10 cellular contexts compared by ENCODE assay signal in genomic region chr20:62305765-62306431, GRCh38. TPM values are rescaled to one million over a fixed set of nuclear protein-coding genes. Genes with fewer than 3 reads are reported as not detected.
DNase-seq lines count a peak whose midpoint lies in the region; ATAC-seq and TF ChIP-seq lines count a peak whose summit lies in the region.
"Had no signal": no experiment of that assay in that cellular context is flagged by ENCODE, and none has a peak within 500 bp of the region (broad histone marks: within the 10 kb centered on the region; RNA-seq: fewer than 3 reads in every experiment).

No MANE protein-coding gene starts in this region.

- no peak overlapping the region for H3K27ac ChIP-seq in CD4-positive, CD25-positive, alpha-beta regulatory T cell (ENCODE audit: insufficient read depth, low read length, poor library complexity, severe bottlenecking)
- H3K27ac ChIP-seq in liver (ENCODE audit: low read depth in 1 of 2, low read length in 2 of 2) (peak overlapping the region; percentile 100), ovary (no peak overlapping the region)

- H3K9me3 Mint-ChIP-seq in CD4-positive, CD25-positive, alpha-beta regulatory T cell = no peaks in the 10 kb centered on the region
- no peaks in the 10 kb centered on the region for H3K9me3 Mint-ChIP-seq in activated naive CD8-positive, alpha-beta T cell (ENCODE audit: low read depth)

- TF ChIP-seq CTCF in HFF-Myc (IDR thresholded peaks at IDR 0.05; ENCODE audit: low read depth, low read length, missing control alignments) = no peak
- no peak for TF ChIP-seq CTCF in liver (IDR thresholded peaks at IDR 0.05; ENCODE audit: low read depth, low read length, missing input control)
- TF ChIP-seq CTCF in ovary (IDR thresholded peaks at IDR 0.05) = no peak

- TF ChIP-seq EP300 in ovary (IDR thresholded peaks at IDR 0.05) = no peak

- no peak for TF ChIP-seq RAD21 in liver (IDR thresholded peaks at IDR 0.05)

- H3K27ac Mint-ChIP-seq in CD4-positive, CD25-positive, alpha-beta regulatory T cell = no peak overlapping the region
- H3K27ac Mint-ChIP-seq in activated naive CD8-positive, alpha-beta T cell = no peak overlapping the region

- H3K4me1 Mint-ChIP-seq in CD4-positive, CD25-positive, alpha-beta regulatory T cell = peaks cover 5 to 26% (median 15%) of the 10 kb centered on the region in 4 donors
- H3K4me1 Mint-ChIP-seq in activated naive CD8-positive, alpha-beta T cell (ENCODE audit: low read depth) = peaks cover 17% of the 10 kb centered on the region

- TF ChIP-seq POLR2A in ovary (IDR thresholded peaks at IDR 0.05) = no peak

- DNase-seq in CD4-positive, CD25-positive, alpha-beta regulatory T cell = no peak
- DNase-seq in HFF-Myc (ENCODE audit: extremely low read depth, low read depth) (no peak), ovary (no peak), SIG-M5 treated with dmso at 0.1 percent for 504 hours (lab: John Stamatoyannopoulos, UW; ENCODE audit: unreplicated experiment) (no peak)
- DNase-seq: effector CD8-positive, alpha-beta T cell; NCI-H2029 treated with DMSO at 0.1 percent for 48 hours had no signal

- no peaks in the 10 kb centered on the region for H3K9me3 ChIP-seq in CD4-positive, CD25-positive, alpha-beta regulatory T cell (ENCODE audit: control insufficient read depth in 2 of 2, low read length in 2 of 2)
- no peaks in the 10 kb centered on the region for H3K9me3 ChIP-seq in liver (ENCODE audit: control insufficient read depth in 4 of 4, low read length in 3 of 4)
- H3K9me3 ChIP-seq in ovary = no peaks in the 10 kb centered on the region

- H3K4me1 ChIP-seq in CD4-positive, CD25-positive, alpha-beta regulatory T cell (ENCODE audit: control insufficient read depth, insufficient read depth, low read length, poor library complexity, severe bottlenecking) = peaks cover 31% of the 10 kb centered on the region
- H3K4me1 ChIP-seq in liver (ENCODE audit: control insufficient read depth in 4 of 4, insufficient read depth in 4 of 4, low read length in 3 of 4) (peaks cover 13 to 37% (median 31%) of the 10 kb centered on the region in 4 donors), ovary (ENCODE audit: insufficient read depth) (peaks cover 11% of the 10 kb centered on the region)

- intact Hi-C loops in ovary (cut with DNase I) = loop anchor here in 2 of 4 donors (10.0 kb wide), 2 partner anchors 59 to 291 kb away; partner anchors contain the start of gene LAMA5 (in 1 of the 2)

- H3K36me3 Mint-ChIP-seq in CD4-positive, CD25-positive, alpha-beta regulatory T cell = peaks cover 13% of the 10 kb centered on the region
- H3K36me3 Mint-ChIP-seq in activated naive CD8-positive, alpha-beta T cell = no peaks in the 10 kb centered on the region

- H3K36me3 ChIP-seq in CD4-positive, CD25-positive, alpha-beta regulatory T cell (ENCODE audit: control insufficient read depth, insufficient read depth, low read length) = peaks cover 41% of the 10 kb centered on the region
- H3K36me3 ChIP-seq in liver (ENCODE audit: control insufficient read depth in 4 of 4, insufficient read depth in 3 of 4, low read depth in 1 of 4, low read length in 3 of 4) (peaks cover 20 to 39% (median 28%) of the 10 kb centered on the region in 4 donors), ovary (no peaks in the 10 kb centered on the region)

- ATAC-seq in CD4-positive, CD25-positive, alpha-beta regulatory T cell (ENCODE audit: low read depth in 2 of 2) = no peak
- ATAC-seq in GM19452 (IDR thresholded peaks at IDR 0.05; ENCODE audit: unreplicated experiment) (no peak), GM21390 (IDR thresholded peaks at IDR 0.05; ENCODE audit: unreplicated experiment) (no peak)

- WGBS in liver = 80% methylated on average over 33 of the region's 33 CpGs
- WGBS in ovary, 3 donors = 84 to 86% (median 84%) methylated on average over 33 of the region's 33 CpGs

- H3K4me3 ChIP-seq in CD4-positive, CD25-positive, alpha-beta regulatory T cell (ENCODE audit: low read depth, low read length) = no peak overlapping the region
- H3K4me3 ChIP-seq in HFF-Myc (replicated peaks; ENCODE audit: low read depth, low read length) (peak overlapping the region; percentile 76), liver (ENCODE audit: low read depth in 1 of 3, low read length in 3 of 3) (no peak overlapping the region), ovary (no peak overlapping the region)

- H3K9ac ChIP-seq in liver (ENCODE audit: low read depth in 1 of 2, low read length in 2 of 2) = no peak overlapping the region

- no peaks in the 10 kb centered on the region for H3K27me3 Mint-ChIP-seq in CD4-positive, CD25-positive, alpha-beta regulatory T cell
- no peaks in the 10 kb centered on the region for H3K27me3 Mint-ChIP-seq in activated naive CD8-positive, alpha-beta T cell

- H3K27me3 ChIP-seq in CD4-positive, CD25-positive, alpha-beta regulatory T cell (ENCODE audit: control insufficient read depth, insufficient read depth, low read length) = no peaks in the 10 kb centered on the region
- H3K27me3 ChIP-seq in liver (ENCODE audit: control insufficient read depth in 4 of 4, insufficient read depth in 4 of 4, low read length in 3 of 4) = no peaks in the 10 kb centered on the region
- H3K27me3 ChIP-seq in ovary = no peaks in the 10 kb centered on the region

- H3K4me3 Mint-ChIP-seq in CD4-positive, CD25-positive, alpha-beta regulatory T cell = peak overlapping the region in 3 of 4 donors; percentile 31 to 89 (median 86)
- H3K4me3 Mint-ChIP-seq in activated naive CD8-positive, alpha-beta T cell = peak overlapping the region; percentile 92

TF ChIP-seq in liver, 16 proteins besides CTCF, POLR2A, EP300 and RAD21:
- TF ChIP-seq, protein P1, sequence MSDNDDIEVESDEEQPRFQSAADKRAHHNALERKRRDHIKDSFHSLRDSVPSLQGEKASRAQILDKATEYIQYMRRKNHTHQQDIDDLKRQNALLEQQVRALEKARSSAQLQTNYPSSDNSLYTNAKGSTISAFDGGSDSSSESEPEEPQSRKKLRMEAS (IDR thresholded peaks at IDR 0.05) = no peak
- no peak for TF ChIP-seq FOXA2 (IDR thresholded peaks at IDR 0.05)
- no peak for TF ChIP-seq TAF1 (conservative IDR thresholded peaks at IDR 0.05)
- TF ChIP-seq RXRA (IDR thresholded peaks at IDR 0.05) = no peak
- TF ChIP-seq ZBTB33 (IDR thresholded peaks at IDR 0.05) = no peak
- TF ChIP-seq HNF4A (conservative IDR thresholded peaks at IDR 0.05) = no peak
- no peak for TF ChIP-seq NR2F2 (IDR thresholded peaks at IDR 0.05)
- TF ChIP-seq, protein P2, sequence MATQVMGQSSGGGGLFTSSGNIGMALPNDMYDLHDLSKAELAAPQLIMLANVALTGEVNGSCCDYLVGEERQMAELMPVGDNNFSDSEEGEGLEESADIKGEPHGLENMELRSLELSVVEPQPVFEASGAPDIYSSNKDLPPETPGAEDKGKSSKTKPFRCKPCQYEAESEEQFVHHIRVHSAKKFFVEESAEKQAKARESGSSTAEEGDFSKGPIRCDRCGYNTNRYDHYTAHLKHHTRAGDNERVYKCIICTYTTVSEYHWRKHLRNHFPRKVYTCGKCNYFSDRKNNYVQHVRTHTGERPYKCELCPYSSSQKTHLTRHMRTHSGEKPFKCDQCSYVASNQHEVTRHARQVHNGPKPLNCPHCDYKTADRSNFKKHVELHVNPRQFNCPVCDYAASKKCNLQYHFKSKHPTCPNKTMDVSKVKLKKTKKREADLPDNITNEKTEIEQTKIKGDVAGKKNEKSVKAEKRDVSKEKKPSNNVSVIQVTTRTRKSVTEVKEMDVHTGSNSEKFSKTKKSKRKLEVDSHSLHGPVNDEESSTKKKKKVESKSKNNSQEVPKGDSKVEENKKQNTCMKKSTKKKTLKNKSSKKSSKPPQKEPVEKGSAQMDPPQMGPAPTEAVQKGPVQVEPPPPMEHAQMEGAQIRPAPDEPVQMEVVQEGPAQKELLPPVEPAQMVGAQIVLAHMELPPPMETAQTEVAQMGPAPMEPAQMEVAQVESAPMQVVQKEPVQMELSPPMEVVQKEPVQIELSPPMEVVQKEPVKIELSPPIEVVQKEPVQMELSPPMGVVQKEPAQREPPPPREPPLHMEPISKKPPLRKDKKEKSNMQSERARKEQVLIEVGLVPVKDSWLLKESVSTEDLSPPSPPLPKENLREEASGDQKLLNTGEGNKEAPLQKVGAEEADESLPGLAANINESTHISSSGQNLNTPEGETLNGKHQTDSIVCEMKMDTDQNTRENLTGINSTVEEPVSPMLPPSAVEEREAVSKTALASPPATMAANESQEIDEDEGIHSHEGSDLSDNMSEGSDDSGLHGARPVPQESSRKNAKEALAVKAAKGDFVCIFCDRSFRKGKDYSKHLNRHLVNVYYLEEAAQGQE (IDR thresholded peaks at IDR 0.05) = no peak
- no peak for TF ChIP-seq ATF3 (IDR thresholded peaks at IDR 0.05)
- no peak for TF ChIP-seq GABPA (IDR thresholded peaks at IDR 0.05 in 1 of 2, conservative IDR thresholded peaks at IDR 0.05 in 1 of 2)
- TF ChIP-seq FOXA1 (IDR thresholded peaks at IDR 0.05) = no peak

RNA-seq across cellular contexts. Expression of gene ADRM1, which starts 3.1 kb away (rescaled TPM):
- total RNA-seq in CD4-positive, CD25-positive, alpha-beta regulatory T cell = 67.9 TPM
- 100 to 1,000 TPM in 3 of 4 donors, 10 to 100 TPM in 1; 89.4 to 117 (median 103) TPM for polyA plus RNA-seq in CD4-positive, CD25-positive, alpha-beta regulatory T cell
- 10 to 100 TPM; 45.3 to 70.9 TPM for total RNA-seq in liver
- 10 to 100 TPM; 83.8 to 91.0 TPM for polyA plus RNA-seq in liver
- 100 to 1,000 TPM in 1 of 7 donors, 10 to 100 TPM in 6; 42.8 to 109 (median 56.3) TPM for total RNA-seq in ovary
- 10 to 100 TPM in 1 of 2 donors, 1 to 10 TPM in 1; 7.8 to 52.5 TPM for polyA plus RNA-seq in ovary

Comparison
In these comparisons a context has a peak if more than half of its experiments do, and no peak if none do; other contexts are left out.
1. H3K27ac ChIP-seq: peak in liver (2 of 2); none in CD4-positive, CD25-positive, alpha-beta regulatory T cell (single experiment) and ovary (0 of 2).